In genomic region chr10:72348282-72348681, GRCh38 we compare ENCODE assay signal across 18 cellular contexts. TPM values are rescaled to one million over a fixed set of nuclear protein-coding genes. Genes with fewer than 3 reads are reported as not detected.
DNase-seq lines count a peak whose midpoint lies in the region; ATAC-seq, FAIRE-seq and TF ChIP-seq lines count a peak whose summit lies in the region.
"Had no signal": no experiment of that assay in that cellular context is flagged by ENCODE, and none has a peak within 500 bp of the region (broad histone marks: within the 10 kb centered on the region; RNA-seq: fewer than 3 reads in every experiment).

No MANE protein-coding gene starts in this region.

- no peak overlapping the region for H3K4ac ChIP-seq in mesenchymal stem cell (ENCODE audit: low read depth in 1 of 2, low read length in 2 of 2)

- H3K4me1 ChIP-seq in K562 (replicated peaks in 1 of 2; ENCODE audit: control insufficient read depth in 2 of 2, insufficient read depth in 2 of 2, low read length in 2 of 2) (peaks cover 4 to 5% of the 10 kb centered on the region in 2 experiments), mesenchymal stem cell (ENCODE audit: control insufficient read depth, insufficient read depth, low read depth, low read length) (peaks cover 24% of the 10 kb centered on the region)
- H3K4me1 ChIP-seq: BE2C had no signal

- TF ChIP-seq EP300 in K562 (IDR thresholded peaks at IDR 0.05; ENCODE audit: low read length): no peak

- no peaks in the 10 kb centered on the region for H3K9me1 ChIP-seq in K562 (ENCODE audit: control insufficient read depth, insufficient read depth, low read length)

- H3K4me2 ChIP-seq in K562 (ENCODE audit: insufficient read depth, low read length) (no peak overlapping the region), mesenchymal stem cell (ENCODE audit: low read length, poor library complexity, severe bottlenecking) (peak overlapping the region; percentile 29)
- H3K4me2 ChIP-seq: A549 had no signal

- 93% methylated on average over 7 of the region's 7 CpGs for WGBS in K562 (ENCODE audit: insufficient coverage, low coverage, missing lambda C conversion rate)
- WGBS in mesenchymal stem cell: 97% methylated on average over 7 of the region's 7 CpGs

- POLR2A ChIA-PET in RWPE1 (lab: Yijun Ruan, JAX; ENCODE audit: low non-redundant PET): no interaction called here
- POLR2A ChIA-PET in K562 (lab: Yijun Ruan, JAX): interaction anchor here (1.1 kb wide), 1 partner anchor 498 kb away, joined by 3 read pairs; no protein-coding TSS in a partner anchor

- H2AFZ ChIP-seq in K562 (ENCODE audit: low read depth, low read length) (no peak overlapping the region), mesenchymal stem cell (ENCODE audit: low read depth, low read length) (no peak overlapping the region)

- ATAC-seq in K562: no peak
- no peak for ATAC-seq in GM18909 (IDR thresholded peaks at IDR 0.05; ENCODE audit: poor library complexity, unreplicated experiment)
- ATAC-seq: A549, HepG2 had no signal

- no peak overlapping the region for H2BK120ac ChIP-seq in mesenchymal stem cell (ENCODE audit: low read depth, low read length)

- FAIRE-seq in K562 (lab: Jason Lieb, UNC) (no peak), GM12892 (lab: Jason Lieb, UNC) (no peak)
- FAIRE-seq: A549, G401.6, GM12891, GM19239, H1, HepG2, HTR-8/SVneo had no signal

- CTCF ChIA-PET in RWPE1 (lab: Yijun Ruan, JAX): interaction anchor here (0.5 to 2.0 kb wide), 2 partner anchors 11 to 427 kb away, joined by 3 to 6 read pairs; no protein-coding TSS in a partner anchor
- CTCF ChIA-PET in K562 (lab: Yijun Ruan, JAX; ENCODE audit: low intra/inter-chr PET ratio): no interaction called here

- H2BK15ac ChIP-seq in mesenchymal stem cell (ENCODE audit: low read depth, poor library complexity, severe bottlenecking): no peak overlapping the region

- peak overlapping the region; percentile 24 for H3K27ac ChIP-seq in RWPE1
- H3K27ac ChIP-seq in K562 (ENCODE audit: extremely low read depth, low read depth, low read length): no peak overlapping the region
- peak overlapping the region; percentile 54 for H3K27ac ChIP-seq in mesenchymal stem cell (ENCODE audit: low read length, poor library complexity, severe bottlenecking)
- H3K27ac ChIP-seq: A549 had no signal

- peaks cover 66% of the 10 kb centered on the region for H3K36me3 ChIP-seq in K562 (ENCODE audit: control insufficient read depth, insufficient read depth, low read length)
- peaks cover 46 to 63% of the 10 kb centered on the region in 2 experiments for H3K36me3 ChIP-seq in mesenchymal stem cell (ENCODE audit: control insufficient read depth in 1 of 2, insufficient read depth in 2 of 2, low read depth in 1 of 2, low read length in 2 of 2)

- peak overlapping the region; percentile 39 for H2AK5ac ChIP-seq in mesenchymal stem cell (ENCODE audit: low read length, severe bottlenecking)

- H3K18ac ChIP-seq in mesenchymal stem cell (ENCODE audit: low read depth in 1 of 2, low read length in 2 of 2): no peak overlapping the region

- peak overlapping the region in 1 of 2 experiments; percentile 50; a peak in 2 of 4 replicates for H3K9ac ChIP-seq in K562 (ENCODE audit: insufficient read depth in 1 of 2, low read depth in 2 of 2, low read length in 2 of 2)
- H3K9ac ChIP-seq in mesenchymal stem cell (ENCODE audit: low read length): no peak overlapping the region

- no peak overlapping the region for H2BK5ac ChIP-seq in mesenchymal stem cell (ENCODE audit: low read depth, low read length, poor library complexity, severe bottlenecking)

- peaks cover 35% of the 10 kb centered on the region for H3K79me2 ChIP-seq in K562 (ENCODE audit: control insufficient read depth, insufficient read depth, low read length)

- H4K91ac ChIP-seq in mesenchymal stem cell (ENCODE audit: low read length): no peak overlapping the region

- DNase-seq in RWPE1 (ENCODE audit: low spot score): no peak
- DNase-seq in K562 (ENCODE audit: extremely low read depth in 1 of 4, low spot score in 3 of 4): no peak
- no peak for DNase-seq in mesenchymal stem cell
- DNase-seq in GM12892 (ENCODE audit: insufficient read length): no peak
- no peak for DNase-seq in DMS153 (lab: John Stamatoyannopoulos, UW)
- DNase-seq: BE2C; CD4-positive, alpha-beta memory T cell; DMS79 treated with DMSO at 0.1 percent for 48 hours; EL; HCEC 1CT had no signal

- TF ChIP-seq POLR2A in K562 (conservative IDR thresholded peaks at IDR 0.05) (no peak), GM12892 (IDR thresholded peaks at IDR 0.05; ENCODE audit: low read depth, low read length) (no peak)

- TF ChIP-seq CTCF in RWPE1 (conservative IDR thresholded peaks at IDR 0.05; ENCODE audit: low read depth): no peak
- no peak for TF ChIP-seq CTCF in K562 (IDR thresholded peaks at IDR 0.05 in 2 of 3, conservative IDR thresholded peaks at IDR 0.05 in 1 of 3; ENCODE audit: insufficient read depth in 2 of 3, low read depth in 1 of 3, low read length in 3 of 3)

- H3K14ac ChIP-seq in mesenchymal stem cell (ENCODE audit: low read length in 2 of 2): no peak overlapping the region

- no peak for TF ChIP-seq RAD21 in K562 (CRISPR knock-in tag; conservative IDR thresholded peaks at IDR 0.05 in 1 of 2, IDR thresholded peaks at IDR 0.05 in 1 of 2)

- no peak overlapping the region for H4K8ac ChIP-seq in mesenchymal stem cell (ENCODE audit: low read length)

- H3K4me3 ChIP-seq in K562 (no peak overlapping the region), mesenchymal stem cell (ENCODE audit: insufficient read depth in 1 of 2, low read depth in 1 of 2, low read length in 2 of 2) (no peak overlapping the region)
- H3K4me3 ChIP-seq: A549 had no signal

- in situ Hi-C loops in K562 (cut with MboI): loop anchor here (25.0 kb wide), 1 partner anchor 1036 kb away; the partner anchor contains the start of gene SLC29A3

- intact Hi-C loops in K562 (cut with micrococcal nuclease): no loop called here

- no peak overlapping the region for H3K23ac ChIP-seq in mesenchymal stem cell (ENCODE audit: low read length in 2 of 2)

- peaks cover 42% of the 10 kb centered on the region for H3K79me1 ChIP-seq in mesenchymal stem cell (replicated peaks; ENCODE audit: low read length, poor library complexity, severe bottlenecking)

- no peaks in the 10 kb centered on the region; the same call in none of the 2 replicates for H4K20me1 ChIP-seq in K562 (replicated peaks; ENCODE audit: control insufficient read depth, insufficient read depth, low read length)

- no peaks in the 10 kb centered on the region for H3K27me3 ChIP-seq in K562 (ENCODE audit: control insufficient read depth in 2 of 2, insufficient read depth in 2 of 2, low read length in 2 of 2)
- no peaks in the 10 kb centered on the region for H3K27me3 ChIP-seq in mesenchymal stem cell (ENCODE audit: control insufficient read depth in 1 of 2, insufficient read depth in 1 of 2, low read length in 2 of 2)
- H3K27me3 ChIP-seq: BE2C had no signal

- no peak overlapping the region for H2BK12ac ChIP-seq in mesenchymal stem cell (ENCODE audit: low read length in 2 of 2)

- BruUV-seq in K562 (replicated peaks; lab: Mats Ljungman, UMichigan): no TSS peak

- no peaks in the 10 kb centered on the region for H3K9me3 ChIP-seq in K562 (replicated peaks; ENCODE audit: control insufficient read depth, insufficient read depth, low read depth, low read length)
- no peaks in the 10 kb centered on the region for H3K9me3 ChIP-seq in mesenchymal stem cell (ENCODE audit: control insufficient read depth, low read length)
- H3K9me3 ChIP-seq: A549, BE2C had no signal

TF ChIP-seq in K562, 482 proteins besides CTCF, POLR2A, EP300 and RAD21 (continues in another document):
- TF ChIP-seq POLR2G (IDR thresholded peaks at IDR 0.05; ENCODE audit: low read depth, low read length) (0 out of 2 replicates have a peak, but pooled peaks have one; percentile 42), BCLAF1 (IDR thresholded peaks at IDR 0.05; ENCODE audit: borderline replicate concordance in 1 of 2, control insufficient read depth in 1 of 2, low read depth in 2 of 2, low read length in 1 of 2) (no peak)

RNA-seq across cellular contexts. Expression of gene DNAJB12, which starts 6.4 kb away (rescaled TPM):
- total RNA-seq in K562 (2011; cell fraction: chromatin; rRNA removed; ENCODE audit: low replicate concordance): 37.8 and 67.4 TPM in 2 replicates
- total RNA-seq in K562 (2011; cell fraction: nucleolus; rRNA removed): 41.7 and 47.7 TPM in 2 replicates
- 40.8 and 49.2 TPM in 2 replicates for total RNA-seq in K562 (2011; cell fraction: nucleoplasm; rRNA removed)
- 22.1 and 30.2 TPM in 2 replicates for total RNA-seq in K562 (2014; rRNA removed)
- 12.9 and 15.1 TPM in 2 replicates for total RNA-seq in K562 (2014; rRNA removed; fragmentation: Illumina TruSeq; extraction: Trizol)
- total RNA-seq in K562 (2015; rRNA removed; fragmentation: Illumina TruSeq; extraction: Trizol): 20.5 and 22.0 TPM in 2 replicates
- 31.0 and 31.5 TPM in 2 replicates for total RNA-seq in K562 (2021)
- 10.2 and 13.3 TPM in 2 replicates for polyA plus RNA-seq in K562 (2011; rRNA removed)
- polyA plus RNA-seq in K562 (2011; cell fraction: cytosol; rRNA removed): 12.4 and 17.8 TPM in 2 replicates
- 27.1 and 42.9 TPM in 2 replicates for polyA plus RNA-seq in K562 (2011; cell fraction: nucleus; rRNA removed)
- 21.6 and 29.2 TPM in 2 replicates for polyA plus RNA-seq in K562 (2012)
- 24.1 and 26.2 TPM in 2 replicates for polyA plus RNA-seq in K562 (2014; fragmentation: Illumina TruSeq; extraction: Trizol)
- polyA plus RNA-seq in K562 (2014; fragmentation: Nextera tagmentation; extraction: Ambion mirVana): 1 to 10 TPM; 3.5 to 4.7 TPM
- polyA plus RNA-seq in K562 (2014; rRNA removed): 18.4 and 20.3 TPM in 2 replicates
- polyA minus RNA-seq in K562 (2011; rRNA and poly(A)+ RNA removed): 7.6 and 8.6 TPM in 2 replicates
- 11.4 and 13.2 TPM in 2 replicates for polyA minus RNA-seq in K562 (2011; cell fraction: cytosol; rRNA and poly(A)+ RNA removed)
- 14.1 and 15.7 TPM in 2 replicates for polyA minus RNA-seq in K562 (2011; cell fraction: nucleus; rRNA and poly(A)+ RNA removed)
- polyA plus RNA-seq in mesenchymal stem cell (2013, experiment 1 of 2): 28.6 TPM
- polyA plus RNA-seq in mesenchymal stem cell (2013, experiment 2 of 2): 27.7 TPM
- 9.9 TPM for polyA plus RNA-seq in GM12892 (2012; ENCODE audit: missing spikeins)
